ENCODE assay signal across 26 cellular contexts in genomic region chr2:498493-499178, GRCh38.
"Had no signal": no experiment of that assay in that cellular context is flagged by ENCODE, and none has a peak within 500 bp of the region (broad histone marks: within the 10 kb centered on the region; RNA-seq: fewer than 3 reads in every experiment).

No MANE protein-coding gene starts in this region.

- H3K4me1 ChIP-seq: colonic mucosa, esophagus muscularis mucosa, foreskin keratinocyte, gastroesophageal sphincter, heart left ventricle, left lung, psoas muscle, spleen, testis, tibial artery, upper lobe of left lung had no signal

- H3K27ac ChIP-seq: colonic mucosa, esophagus muscularis mucosa, foreskin keratinocyte, gastroesophageal sphincter, heart left ventricle, hepatocyte, left lung, psoas muscle, skin epidermis, spleen, testis, tibial artery, upper lobe of left lung had no signal

- FAIRE-seq: endothelial cell of umbilical vein, kidney, urothelium cell line had no signal

- H3K36me3 ChIP-seq: colonic mucosa, esophagus muscularis mucosa, gastroesophageal sphincter, heart left ventricle, left lung, spleen, tibial artery, upper lobe of left lung had no signal

- H3K4me3 ChIP-seq: colonic mucosa, esophagus muscularis mucosa, gastroesophageal sphincter, heart left ventricle, hepatocyte, left lung, mucosa of descending colon, psoas muscle, skin epidermis, spleen, testis, tibial artery, upper lobe of left lung had no signal

- DNase-seq: colonic mucosa; dermis blood vessel endothelial cell; effector memory CD4-positive, alpha-beta T cell; foreskin keratinocyte; heart left ventricle; kidney; left cardiac atrium; left lung; mesenchymal stem cell; mucosa of descending colon; naive B cell; psoas muscle; right cardiac atrium; spleen; stimulated activated CD4-positive, alpha-beta T cell treated with anti-CD3 and anti-CD28 coated beads, Interleukin-4, amount 100 ng/mL, for 4 hours; stimulated activated naive CD8-positive, alpha-beta T cell treated with anti-CD3 and anti-CD28 coated beads, Interleukin-15, Interleukin-2, amounts not matched to agents 100 U/mL and 50 U/mL, for 24 hours; substantia nigra; testis; tibial artery; upper lobe of left lung had no signal

- H3K27me3 ChIP-seq: colonic mucosa, foreskin keratinocyte, hepatocyte, left lung, testis, upper lobe of left lung had no signal

- H3K9me3 ChIP-seq: colonic mucosa, esophagus muscularis mucosa, gastroesophageal sphincter, heart left ventricle, mucosa of descending colon, psoas muscle, spleen, testis, tibial artery, upper lobe of left lung had no signal
